ENCODE assay signal across 9 cellular contexts in the genomic region with DNA sequence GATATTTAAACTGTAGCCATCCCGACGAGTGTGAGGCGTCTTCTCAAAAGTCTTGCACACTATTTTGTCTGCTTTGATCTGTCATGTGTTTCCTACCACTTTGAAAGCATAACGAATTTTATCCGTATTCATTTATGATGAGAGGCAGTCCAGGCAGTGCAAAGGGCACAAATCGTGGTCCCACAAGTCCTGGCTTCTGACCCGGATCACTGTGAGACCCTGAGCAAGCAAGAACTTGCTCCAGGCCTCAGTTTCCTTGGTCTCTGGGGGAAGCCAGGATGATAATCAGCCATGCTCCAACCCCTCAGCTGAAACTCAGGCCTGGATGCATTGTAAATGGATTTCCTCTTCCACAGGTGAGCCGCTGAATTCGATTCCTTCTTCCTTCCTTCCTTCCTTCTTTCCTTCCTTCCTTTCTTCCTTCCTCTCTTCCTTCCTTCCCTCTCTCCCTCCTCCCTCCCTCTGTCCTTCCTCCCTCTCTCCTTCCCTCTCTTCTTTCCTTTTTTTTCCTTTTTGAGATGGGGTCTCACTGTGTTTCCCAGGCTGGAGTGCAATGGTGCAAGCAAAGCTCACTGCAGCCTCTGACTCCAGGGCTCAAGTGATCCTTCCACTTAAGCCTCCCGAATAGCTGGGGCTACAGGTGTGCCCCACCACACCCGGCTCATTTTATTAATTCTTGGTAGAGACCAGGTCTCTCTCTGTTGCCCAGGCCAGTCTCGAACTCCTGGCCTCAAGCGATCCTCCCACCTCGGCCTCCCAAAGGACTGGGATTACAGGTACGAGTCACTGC. TPM values are rescaled to one million over a fixed set of nuclear protein-coding genes. Genes with fewer than 3 reads are reported as not detected.
DNase-seq lines count a peak whose midpoint lies in the region; ATAC-seq and TF ChIP-seq lines count a peak whose summit lies in the region.
"Had no signal": no experiment of that assay in that cellular context is flagged by ENCODE, and none has a peak within 500 bp of the region (broad histone marks: within the 10 kb centered on the region; RNA-seq: fewer than 3 reads in every experiment).

No MANE protein-coding gene starts in this region.

- no peaks in the 10 kb centered on the region for H3K36me3 Mint-ChIP-seq in activated CD4-positive, alpha-beta T cell treated with anti-CD3 and anti-CD28 coated beads, Interleukin-2, amount 10 ng/mL, durations not matched to agents 24 days and 14 days (ENCODE audit: low read depth)

- peak overlapping the region; percentile 89 for H3K27ac Mint-ChIP-seq in activated CD4-positive, alpha-beta T cell treated with anti-CD3 and anti-CD28 coated beads, Interleukin-2, amount 10 ng/mL, durations not matched to agents 24 days and 14 days

- DNase-seq in activated CD4-positive, alpha-beta T cell treated with anti-CD3 and anti-CD28 coated beads, Interleukin-2, amount 10 ng/mL, durations not matched to agents 24 days and 14 days: no peak
- no peak for DNase-seq in activated CD4-positive, alpha-beta T cell treated with anti-CD3 and anti-CD28 coated beads for 48 hours
- DNase-seq in ascending aorta (ENCODE audit: low spot score in 2 of 2) (no peak), right lobe of liver (no peak), testis (no peak), SW 1271 (lab: John Stamatoyannopoulos, UW) (no peak), lower leg skin (ENCODE audit: low spot score in 2 of 2) (no peak)

- H3K4me1 Mint-ChIP-seq in activated CD4-positive, alpha-beta T cell treated with anti-CD3 and anti-CD28 coated beads, Interleukin-2, amount 10 ng/mL, durations not matched to agents 24 days and 14 days: peaks cover 12% of the 10 kb centered on the region

- H3K4me1 ChIP-seq in ascending aorta: peaks cover 0 to 8% of the 10 kb centered on the region in 2 donors
- peaks cover 0 to 51% (median 25%) of the 10 kb centered on the region in 4 donors for H3K4me1 ChIP-seq in right lobe of liver
- peaks cover 24% of the 10 kb centered on the region for H3K4me1 ChIP-seq in testis

- no peaks in the 10 kb centered on the region for H3K9me3 Mint-ChIP-seq in activated CD4-positive, alpha-beta T cell treated with anti-CD3 and anti-CD28 coated beads, Interleukin-2, amount 10 ng/mL, durations not matched to agents 24 days and 14 days

- H3K4me3 Mint-ChIP-seq in activated CD4-positive, alpha-beta T cell treated with anti-CD3 and anti-CD28 coated beads, Interleukin-2, amount 10 ng/mL, durations not matched to agents 24 days and 14 days: peak overlapping the region; percentile 81

- H3K27me3 ChIP-seq in ascending aorta (no peaks in the 10 kb centered on the region), right lobe of liver (no peaks in the 10 kb centered on the region), testis (no peaks in the 10 kb centered on the region)

- no peak for TF ChIP-seq POLR2A in right lobe of liver (IDR thresholded peaks at IDR 0.05)
- TF ChIP-seq POLR2A in testis (IDR thresholded peaks at IDR 0.05): no peak
- TF ChIP-seq POLR2A in lower leg skin (IDR thresholded peaks at IDR 0.05): no peak

- H3K27ac ChIP-seq in ascending aorta (peak overlapping the region; percentile 47 to 61), right lobe of liver (peak overlapping the region; percentile 80 to 92 (median 88)), testis (peak overlapping the region; percentile 66 to 80)
- H3K27ac ChIP-seq: KMS-11 had no signal

- H3K9me3 ChIP-seq in ascending aorta: no peaks in the 10 kb centered on the region
- H3K9me3 ChIP-seq in right lobe of liver: no peaks in the 10 kb centered on the region
- H3K9me3 ChIP-seq in testis: no peaks in the 10 kb centered on the region

- peaks cover 2% of the 10 kb centered on the region for H3K27me3 Mint-ChIP-seq in activated CD4-positive, alpha-beta T cell treated with anti-CD3 and anti-CD28 coated beads, Interleukin-2, amount 10 ng/mL, durations not matched to agents 24 days and 14 days

- 47% methylated on average over 13 of the region's 15 CpGs for WGBS in right lobe of liver (ENCODE audit: insufficient coverage, low coverage, low lambda C conversion rate, missing lambda C conversion rate)
- WGBS in testis, 2 donors: 62 to 76% methylated on average over 12 to 15 of the region's 15 CpGs
- WGBS in lower leg skin, 2 donors: 75 to 78% methylated on average over 15 of the region's 15 CpGs

- H3K36me3 ChIP-seq in ascending aorta (no peaks in the 10 kb centered on the region), right lobe of liver (no peaks in the 10 kb centered on the region), testis (ENCODE audit: low read depth, missing control alignments) (no peaks in the 10 kb centered on the region)

- TF ChIP-seq CTCF in ascending aorta (IDR thresholded peaks at IDR 0.05) (no peak), right lobe of liver (IDR thresholded peaks at IDR 0.05) (no peak), testis (IDR thresholded peaks at IDR 0.05) (no peak), lower leg skin (IDR thresholded peaks at IDR 0.05) (no peak)

- intact Hi-C loops in activated CD4-positive, alpha-beta T cell treated with anti-CD3 and anti-CD28 coated beads, Interleukin-2, amount 10 ng/mL, durations not matched to agents 24 days and 14 days (cut with micrococcal nuclease): loop anchor here (1.0 to 10.0 kb wide), 3 partner anchors 18 to 382 kb away; a partner anchor contains a TSS
- intact Hi-C loops in ascending aorta (cut with DNase I): no loop called here
- intact Hi-C loops in right lobe of liver (cut with DNase I): loop anchor here in 1 of 2 donors (10.0 kb wide), 1 partner anchor 48 kb away; a partner anchor contains a TSS
- intact Hi-C loops in testis (cut with DNase I; ENCODE audit: low total_unique reads): loop anchor here (10.0 kb wide), 1 partner anchor 88 kb away; a partner anchor contains a TSS
- intact Hi-C loops in lower leg skin (cut with DNase I; ENCODE audit: low total_unique reads): loop anchor here (10.0 kb wide), 1 partner anchor 58 kb away; no protein-coding TSS in a partner anchor

- H3K4me3 ChIP-seq in ascending aorta (peak overlapping the region; percentile 58 to 67), right lobe of liver (peak overlapping the region; percentile 24 to 53 (median 43)), testis (peak overlapping the region; percentile 56 to 59), lower leg skin (ENCODE audit: low read depth, poor library complexity, severe bottlenecking) (no peak overlapping the region)

- ATAC-seq in right lobe of liver: no peak
- ATAC-seq in GM19452 (IDR thresholded peaks at IDR 0.05; ENCODE audit: unreplicated experiment): no peak

RNA-seq across cellular contexts. Expression of a gene that starts 18.4 kb away (rescaled TPM):
- 54.8 and 56.3 TPM in 2 replicates for total RNA-seq in activated CD4-positive, alpha-beta T cell treated with anti-CD3 and anti-CD28 coated beads, Interleukin-2, amount 10 ng/mL, durations not matched to agents 24 days and 14 days
- 19.9 TPM for total RNA-seq in ascending aorta
- 100 to 1,000 TPM in 2 of 6 experiments, 10 to 100 TPM in 4; 24.5 to 147 (median 80.1) TPM for total RNA-seq in right lobe of liver
- total RNA-seq in testis: 10 to 100 TPM; 65.3 to 71.3 TPM
- 30.7 TPM for polyA plus RNA-seq in testis (ENCODE audit: insufficient read depth, low read depth, low replicate concordance)
- 10 to 100 TPM; 35.0 to 65.2 (median 50.4) TPM for total RNA-seq in lower leg skin

RNA-seq across cellular contexts. Expression of a gene that starts 21.1 kb away (rescaled TPM):
- total RNA-seq in activated CD4-positive, alpha-beta T cell treated with anti-CD3 and anti-CD28 coated beads, Interleukin-2, amount 10 ng/mL, durations not matched to agents 24 days and 14 days: not detected in 2 replicates
- total RNA-seq in ascending aorta (not detected), right lobe of liver (1,000 to 10,000 TPM in 4 of 6 experiments, 100 to 1,000 TPM in 2; 762 to 2,105 (median 1,328) TPM), testis (10 to 100 TPM; 42.1 to 81.2 TPM), lower leg skin (1,000 to 10,000 TPM in 2 of 4 donors, 100 to 1,000 TPM in 2; 519 to 1,357 (median 824) TPM)
- 60.5 TPM for polyA plus RNA-seq in testis (ENCODE audit: insufficient read depth, low read depth, low replicate concordance)

RNA-seq across cellular contexts. Expression of a gene that starts 52.6 kb away (rescaled TPM):
- total RNA-seq in activated CD4-positive, alpha-beta T cell treated with anti-CD3 and anti-CD28 coated beads, Interleukin-2, amount 10 ng/mL, durations not matched to agents 24 days and 14 days: 8.0 TPM in 2 replicates
- total RNA-seq in ascending aorta (58.5 TPM), right lobe of liver (1 to 10 TPM; 4.3 to 8.1 (median 5.7) TPM), testis (10 to 100 TPM; 36.3 to 50.3 TPM), lower leg skin (10 to 100 TPM; 13.2 to 25.5 (median 21.4) TPM)
- polyA plus RNA-seq in testis (ENCODE audit: insufficient read depth, low read depth, low replicate concordance): 21.3 TPM

Comparison
In these comparisons a context has a peak if more than half of its experiments do, and no peak if none do; other contexts are left out.
1. RNA of a gene that starts 21.1 kb away (total RNA-seq): 762 to 2,105 TPM in right lobe of liver, 519 to 1,357 TPM in lower leg skin and 42.1 to 81.2 TPM in testis; not detected in activated CD4-positive, alpha-beta T cell treated with anti-CD3 and anti-CD28 coated beads, Interleukin-2, amount 10 ng/mL, durations not matched to agents 24 days and 14 days and not detected in ascending aorta (single experiment); every median in the first group is over 10 times any median in the second.
2. Peak in every context shown above with its lines, with median percentiles within 50 percentile points of each other: H3K27ac ChIP-seq.